32 cellular contexts compared by ENCODE assay signal in genomic region chr5:175250426-175250825, GRCh38.
"Had no signal": no experiment of that assay in that cellular context is flagged by ENCODE, and none has a peak within 500 bp of the region (broad histone marks: within the 10 kb centered on the region; RNA-seq: fewer than 3 reads in every experiment).

No MANE protein-coding gene starts in this region.

- H3K36me3 ChIP-seq: adrenal gland, esophagus muscularis mucosa, gastrocnemius medialis, heart right ventricle had no signal

- H3K4me3 ChIP-seq: adrenal gland, body of pancreas, esophagus muscularis mucosa, gastrocnemius medialis, heart right ventricle, hepatocyte had no signal

- H3K4me1 Mint-ChIP-seq: activated naive CD4-positive, alpha-beta T cell treated with anti-CD3 and anti-CD28 coated beads, Interleukin-2, amount 50 U/mL, for 24 hours had no signal

- FAIRE-seq: colon had no signal

- H3K79me2 ChIP-seq: hepatocyte had no signal

- H3K27ac ChIP-seq: adrenal gland, body of pancreas, esophagus muscularis mucosa, foreskin keratinocyte, gastrocnemius medialis, heart right ventricle, hepatocyte had no signal

- H2AFZ ChIP-seq: hepatocyte had no signal

- DNase-seq: activated CD4-positive, alpha-beta memory T cell treated with anti-CD3 and anti-CD28 coated beads for 36 hours; activated CD4-positive, alpha-beta T cell treated with anti-CD3 and anti-CD28 coated beads for 36 hours; activated CD4-positive, alpha-beta T cell treated with anti-CD3 and anti-CD28 coated beads, Interleukin-2, amount 10 ng/mL, durations not matched to agents 24 days and 14 days; activated CD4-positive, CD25-positive, alpha-beta regulatory T cell; activated CD4-positive, CD25-positive, alpha-beta regulatory T cell treated with anti-CD3 and anti-CD28 coated beads, Interleukin-2, amount 50 U/mL, for 72 hours; activated CD8-positive, alpha-beta memory T cell treated with anti-CD3 and anti-CD28 coated beads, Interleukin-2, amount 10 ng/mL, durations not matched to agents 7 days and 5 days; activated CD8-positive, alpha-beta memory T cell treated with anti-CD3 and anti-CD28 coated beads, Interleukin-2, amount 50 U/mL, for 4 hours; activated CD8-positive, alpha-beta T cell treated with anti-CD3 and anti-CD28 coated beads, Interleukin-2, amount 10 ng/mL, durations not matched to agents 7 days and 5 days; activated effector memory CD4-positive, alpha-beta T cell treated with anti-CD3 and anti-CD28 coated beads, Interleukin-2, amount 50 U/mL, for 16 hours; activated naive CD4-positive, alpha-beta T cell treated with anti-CD3 and anti-CD28 coated beads for 36 hours; activated naive CD8-positive, alpha-beta T cell treated with anti-CD3 and anti-CD28 coated beads for 36 hours; activated naive CD8-positive, alpha-beta T cell treated with anti-CD3 and anti-CD28 coated beads, Interleukin-2, amount 50 U/mL, for 24 hours; activated T-cell treated with anti-CD3 and anti-CD28 coated beads, Interleukin-2, amount 50 U/mL, for 1 hour; activated T-cell treated with anti-CD3 and anti-CD28 coated beads, Interleukin-2, amount 50 U/mL, for 48 hours; adrenal gland; amygdala; aorta; body of pancreas; cortex of kidney; dermis blood vessel endothelial cell; effector CD4-positive, alpha-beta T cell; effector memory CD8-positive, alpha-beta T cell; erythroblast; foreskin keratinocyte; gastrocnemius medialis; heart right ventricle had no signal

- ATAC-seq: activated CD4-positive, alpha-beta T cell treated with anti-CD3 and anti-CD28 coated beads for 36 hours; activated CD8-positive, alpha-beta memory T cell treated with anti-CD3 and anti-CD28 coated beads, Interleukin-2, amount 10 ng/mL, durations not matched to agents 7 days and 5 days; activated CD8-positive, alpha-beta T cell treated with anti-CD3 and anti-CD28 coated beads, Interleukin-2, amount 10 ng/mL, durations not matched to agents 7 days and 5 days; activated naive CD8-positive, alpha-beta T cell treated with anti-CD3 and anti-CD28 coated beads, Interleukin-2, amount 50 U/mL, for 24 hours; body of pancreas; effector memory CD8-positive, alpha-beta T cell; foreskin keratinocyte; gastrocnemius medialis; heart right ventricle had no signal

- H3K36me3 Mint-ChIP-seq: activated CD4-positive, alpha-beta memory T cell treated with anti-CD3 and anti-CD28 coated beads for 36 hours; activated CD8-positive, alpha-beta memory T cell treated with anti-CD3 and anti-CD28 coated beads, Interleukin-2, amount 10 ng/mL, durations not matched to agents 7 days and 5 days; activated naive CD4-positive, alpha-beta T cell treated with anti-CD3 and anti-CD28 coated beads, Interleukin-2, amount 50 U/mL, for 24 hours; activated naive CD8-positive, alpha-beta T cell treated with anti-CD3 and anti-CD28 coated beads for 36 hours had no signal

- H3K4me1 ChIP-seq: body of pancreas, gastrocnemius medialis had no signal

- H3K27me3 ChIP-seq: adrenal gland, body of pancreas, esophagus muscularis mucosa, foreskin keratinocyte, gastrocnemius medialis, hepatocyte had no signal

- H3K4me3 Mint-ChIP-seq: activated CD4-positive, alpha-beta memory T cell treated with anti-CD3 and anti-CD28 coated beads for 36 hours; activated CD4-positive, alpha-beta T cell treated with anti-CD3 and anti-CD28 coated beads for 36 hours; activated CD4-positive, alpha-beta T cell treated with anti-CD3 and anti-CD28 coated beads, Interleukin-2, amount 10 ng/mL, durations not matched to agents 24 days and 14 days; activated CD8-positive, alpha-beta memory T cell treated with anti-CD3 and anti-CD28 coated beads, Interleukin-2, amount 10 ng/mL, durations not matched to agents 7 days and 5 days; activated CD8-positive, alpha-beta T cell treated with anti-CD3 and anti-CD28 coated beads, Interleukin-2, amount 10 ng/mL, durations not matched to agents 7 days and 5 days; activated naive CD4-positive, alpha-beta T cell treated with anti-CD3 and anti-CD28 coated beads for 36 hours; activated naive CD4-positive, alpha-beta T cell treated with anti-CD3 and anti-CD28 coated beads, Interleukin-2, amount 50 U/mL, for 24 hours; activated naive CD8-positive, alpha-beta T cell treated with anti-CD3 and anti-CD28 coated beads for 36 hours; activated naive CD8-positive, alpha-beta T cell treated with anti-CD3 and anti-CD28 coated beads, Interleukin-2, amount 50 U/mL, for 24 hours; activated T-helper 1 cell treated with anti-CD3 and anti-CD28 coated beads, Interleukin-12 subunit alpha, Interleukin-12 subunit beta, Interleukin-2, Interleukin-4 antibody, amounts not matched to agents 30 ng/mL and 10 ng/mL and 1 ng/mL, durations not matched to agents 14 hours and 24 hours and 36 hours; effector memory CD8-positive, alpha-beta T cell had no signal

- H3K9me3 ChIP-seq: adrenal gland, body of pancreas, esophagus muscularis mucosa, gastrocnemius medialis, heart right ventricle had no signal

- H3K9me3 Mint-ChIP-seq: activated CD4-positive, alpha-beta memory T cell treated with anti-CD3 and anti-CD28 coated beads for 36 hours; activated CD4-positive, alpha-beta T cell treated with anti-CD3 and anti-CD28 coated beads, Interleukin-2, amount 10 ng/mL, durations not matched to agents 24 days and 14 days; activated naive CD4-positive, alpha-beta T cell treated with anti-CD3 and anti-CD28 coated beads for 36 hours; activated naive CD4-positive, alpha-beta T cell treated with anti-CD3 and anti-CD28 coated beads, Interleukin-2, amount 50 U/mL, for 24 hours; activated naive CD8-positive, alpha-beta T cell treated with anti-CD3 and anti-CD28 coated beads for 36 hours; activated naive CD8-positive, alpha-beta T cell treated with anti-CD3 and anti-CD28 coated beads, Interleukin-2, amount 50 U/mL, for 24 hours; activated T-helper 1 cell treated with anti-CD3 and anti-CD28 coated beads, Interleukin-12 subunit alpha, Interleukin-12 subunit beta, Interleukin-2, Interleukin-4 antibody, amounts not matched to agents 30 ng/mL and 10 ng/mL and 1 ng/mL, durations not matched to agents 14 hours and 24 hours and 36 hours; activated T-helper 2 cell treated with anti-CD3 and anti-CD28 coated beads, Interferon-gamma antibody, Interleukin-2, Interleukin-4, amounts not matched to agents 10 μg/mL and 5 μg/mL and 100 μg/mL, durations not matched to agents 14 hours and 24 hours and 36 hours had no signal

- H3K4me2 ChIP-seq: hepatocyte had no signal

- H3K27ac Mint-ChIP-seq: activated CD4-positive, alpha-beta memory T cell treated with anti-CD3 and anti-CD28 coated beads for 36 hours; activated CD4-positive, alpha-beta T cell treated with anti-CD3 and anti-CD28 coated beads for 36 hours; activated CD4-positive, alpha-beta T cell treated with anti-CD3 and anti-CD28 coated beads, Interleukin-2, amount 10 ng/mL, durations not matched to agents 24 days and 14 days; activated CD8-positive, alpha-beta memory T cell treated with anti-CD3 and anti-CD28 coated beads, Interleukin-2, amount 10 ng/mL, durations not matched to agents 7 days and 5 days; activated CD8-positive, alpha-beta T cell treated with anti-CD3 and anti-CD28 coated beads, Interleukin-2, amount 10 ng/mL, durations not matched to agents 7 days and 5 days; activated naive CD4-positive, alpha-beta T cell treated with anti-CD3 and anti-CD28 coated beads for 36 hours; activated naive CD4-positive, alpha-beta T cell treated with anti-CD3 and anti-CD28 coated beads, Interleukin-2, amount 50 U/mL, for 24 hours; activated naive CD8-positive, alpha-beta T cell treated with anti-CD3 and anti-CD28 coated beads for 36 hours; activated naive CD8-positive, alpha-beta T cell treated with anti-CD3 and anti-CD28 coated beads, Interleukin-2, amount 50 U/mL, for 24 hours; activated T-helper 1 cell treated with anti-CD3 and anti-CD28 coated beads, Interleukin-12 subunit alpha, Interleukin-12 subunit beta, Interleukin-2, Interleukin-4 antibody, amounts not matched to agents 30 ng/mL and 10 ng/mL and 1 ng/mL, durations not matched to agents 14 hours and 24 hours and 36 hours; activated T-helper 2 cell treated with anti-CD3 and anti-CD28 coated beads, Interferon-gamma antibody, Interleukin-2, Interleukin-4, amounts not matched to agents 10 μg/mL and 5 μg/mL and 100 μg/mL, durations not matched to agents 14 hours and 24 hours and 36 hours; effector memory CD8-positive, alpha-beta T cell had no signal
